ENCODE assay signal across 8 cellular contexts in genomic region chr10:69179089-69179742, GRCh38. TPM values are rescaled to one million over a fixed set of nuclear protein-coding genes. Genes with fewer than 3 reads are reported as not detected.
A peak's percentile ranks its signal among the peaks of the same experiment; 100 is the strongest.
DNase-seq lines count a peak whose midpoint lies in the region; ATAC-seq, FAIRE-seq and TF ChIP-seq lines count a peak whose summit lies in the region.

No MANE protein-coding gene starts in this region.

- H3K27ac ChIP-seq in mucosa of rectum (ENCODE audit: low read depth in 2 of 2, low read length in 2 of 2), result peak overlapping the region; percentile 94 to 95
- H3K27ac ChIP-seq in tibial nerve, result peak overlapping the region; percentile 90 to 99 (median 94)

- no peaks in the 10 kb centered on the region for H3K9me3 ChIP-seq in mucosa of rectum (ENCODE audit: control insufficient read depth in 2 of 2, low read length in 2 of 2)
- H3K9me3 ChIP-seq in tibial nerve, result no peaks in the 10 kb centered on the region

- H3K4me3 ChIP-seq in mucosa of rectum (ENCODE audit: low read length in 2 of 2) (peak overlapping the region; percentile 91 to 95), tibial nerve (peak overlapping the region; percentile 58 to 98 (median 94))

- ATAC-seq in HG03457 (IDR thresholded peaks at IDR 0.05; ENCODE audit: unreplicated experiment), result peak; percentile 15

- TF ChIP-seq EP300 in tibial nerve (IDR thresholded peaks at IDR 0.05), result no peak

- peak; percentile 31 for DNase-seq in AG20443 (ENCODE audit: low spot score)
- peak; percentile 6 for DNase-seq in GM19239 (ENCODE audit: insufficient read length, low spot score)
- DNase-seq in activated CD4-positive, CD25-positive, alpha-beta regulatory T cell treated with anti-CD3 and anti-CD28 coated beads, Interleukin-2, amount 50 U/mL, for 16 hours (ENCODE audit: low read depth, low spot score), result peak; percentile 5
- peak; percentile 24 for DNase-seq in dedifferentiated amniotic fluid mesenchymal stem cell (ENCODE audit: extremely low spot score)
- DNase-seq in tibial nerve (ENCODE audit: low spot score in 2 of 2), result no peak
- DNase-seq in KBM-7, result no peak

- FAIRE-seq in GM19239 (lab: Jason Lieb, UNC), result no peak

- H3K36me3 ChIP-seq in mucosa of rectum (ENCODE audit: control insufficient read depth in 2 of 2, insufficient read depth in 2 of 2, low read length in 2 of 2), result peaks cover 5 to 8% of the 10 kb centered on the region in 2 donors
- peaks cover 0 to 14% (median 0%) of the 10 kb centered on the region in 3 donors for H3K36me3 ChIP-seq in tibial nerve

- peak overlapping the region; percentile 97 to 99 for H3K9ac ChIP-seq in mucosa of rectum (ENCODE audit: low read depth in 1 of 2, low read length in 2 of 2)

- TF ChIP-seq POLR2A in tibial nerve (IDR thresholded peaks at IDR 0.05), result no peak

- 36 to 42% methylated on average over 21 of the region's 21 CpGs for WGBS in tibial nerve, 2 donors

- in situ Hi-C loops in KBM-7 (cut with MboI; ENCODE audit: low pct_unique_long_range_greater_than_20kb, low sequenced_read_pairs), result no loop called here

- H3K4me1 ChIP-seq in mucosa of rectum (ENCODE audit: control insufficient read depth in 2 of 2, insufficient read depth in 2 of 2, low read length in 2 of 2) (peaks cover 17 to 18% of the 10 kb centered on the region in 2 donors), tibial nerve (peaks cover 0 to 43% (median 19%) of the 10 kb centered on the region in 4 donors)

- H3K27me3 ChIP-seq in mucosa of rectum (ENCODE audit: control insufficient read depth in 2 of 2, insufficient read depth in 2 of 2, low read length in 2 of 2) (no peaks in the 10 kb centered on the region), tibial nerve (no peaks in the 10 kb centered on the region)

- no peak for TF ChIP-seq CTCF in tibial nerve (IDR thresholded peaks at IDR 0.05)

RNA-seq across cellular contexts. Expression of gene SUPV3L1, which starts 0.8 kb away (rescaled TPM):
- 10 to 100 TPM; 23.4 to 53.7 (median 34.9) TPM for total RNA-seq in tibial nerve

RNA-seq across cellular contexts. Expression of gene HKDC1, which starts 40.9 kb away (rescaled TPM):
- total RNA-seq in tibial nerve, result 10 to 100 TPM in 1 of 4 donors, 1 to 10 TPM in 3; 4.8 to 11.1 (median 5.5) TPM

RNA-seq across cellular contexts. Expression of gene VPS26A, which starts 55.2 kb away (rescaled TPM):
- total RNA-seq in tibial nerve, result 10 to 100 TPM; 36.8 to 51.1 (median 39.0) TPM

Comparison
In these comparisons a context has a peak if more than half of its experiments do, and no peak if none do; other contexts are left out.
1. DNase-seq: peak in AG20443 (single experiment), GM19239 (single experiment), activated CD4-positive, CD25-positive, alpha-beta regulatory T cell treated with anti-CD3 and anti-CD28 coated beads, Interleukin-2, amount 50 U/mL, for 16 hours (single experiment) and dedifferentiated amniotic fluid mesenchymal stem cell (single experiment); none in tibial nerve (0 of 2) and KBM-7 (single experiment).